Comparison of ENCODE assay signal across 8 cellular contexts in the genomic region with DNA sequence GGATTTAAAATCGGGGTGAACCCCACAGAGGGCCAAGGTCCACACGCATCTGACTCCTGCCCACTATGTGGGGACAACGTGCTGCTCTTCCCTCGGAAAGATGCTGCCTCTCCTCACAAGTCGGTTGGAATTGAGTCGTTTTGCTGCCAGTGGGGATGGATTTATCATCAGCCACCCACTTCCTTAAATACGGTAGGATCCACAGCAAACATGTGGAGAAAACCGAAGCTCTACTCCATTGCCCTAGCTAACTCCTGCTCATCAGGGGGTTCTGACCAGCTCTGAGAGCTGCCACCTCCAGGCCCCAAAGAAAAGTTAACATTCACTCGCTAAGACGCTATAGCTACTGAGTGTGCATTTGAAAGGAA.
DNase-seq lines count a peak whose midpoint lies in the region; ATAC-seq, FAIRE-seq and TF ChIP-seq lines count a peak whose summit lies in the region.

No MANE protein-coding gene starts in this region.

- no peaks in the 10 kb centered on the region for H3K9me3 ChIP-seq in stomach

- no peaks in the 10 kb centered on the region for H3K27me3 ChIP-seq in stomach

- H3K4me3 ChIP-seq in astrocyte of the spinal cord (ENCODE audit: low read depth, low read length): peak overlapping the region; percentile 67
- peak overlapping the region; percentile 77 to 92 (median 86) for H3K4me3 ChIP-seq in stomach

- TF ChIP-seq EP300 in stomach (IDR thresholded peaks at IDR 0.05): no peak

- DNase-seq in Ammon's horn (ENCODE audit: low spot score) (peak; percentile 58), GM19239 (ENCODE audit: insufficient read length, low spot score) (peak; percentile 50), NCI-H69 (lab: John Stamatoyannopoulos, UW) (peak; percentile 20), astrocyte of the spinal cord (ENCODE audit: low read depth, low spot score) (peak; percentile 62), kidney tubule cell (ENCODE audit: low spot score) (peak; percentile 30), stomach (no peak), NCI-H2029 (lab: John Stamatoyannopoulos, UW) (no peak)

- no peaks in the 10 kb centered on the region for H3K36me3 ChIP-seq in stomach

- FAIRE-seq in GM19239 (lab: Jason Lieb, UNC): peak; percentile 66

- TF ChIP-seq CTCF in astrocyte of the spinal cord (IDR thresholded peaks at IDR 0.05; ENCODE audit: low read depth, low read length) (peak; percentile 28), stomach (IDR thresholded peaks at IDR 0.05) (no peak)

- peaks cover 12 to 47% (median 25%) of the 10 kb centered on the region in 4 donors for H3K4me1 ChIP-seq in stomach

- no peak for TF ChIP-seq POLR2A in stomach (IDR thresholded peaks at IDR 0.05)

- peak overlapping the region; percentile 33 to 92 (median 81) for H3K27ac ChIP-seq in stomach

- in situ Hi-C loops in astrocyte of the spinal cord (cut with HindIII; ENCODE audit: low sequenced_read_pairs): no loop called here

- ATAC-seq in GM21529 (IDR thresholded peaks at IDR 0.05; ENCODE audit: unreplicated experiment): no peak

- 4 to 9% (median 6%) methylated on average over 10 of the region's 10 CpGs for WGBS in stomach, 5 donors

- intact Hi-C loops in stomach (cut with DNase I; ENCODE audit: low total_unique reads): no loop called here

Comparison
In these comparisons a context has a peak if more than half of its experiments do, and no peak if none do; other contexts are left out.
1. DNase-seq: peak in Ammon's horn (single experiment), GM19239 (single experiment), NCI-H69 (single experiment), astrocyte of the spinal cord (single experiment) and kidney tubule cell (single experiment); none in stomach (single experiment) and NCI-H2029 (single experiment).